ENCODE assay signal across 1 cellular context in the genomic region with DNA sequence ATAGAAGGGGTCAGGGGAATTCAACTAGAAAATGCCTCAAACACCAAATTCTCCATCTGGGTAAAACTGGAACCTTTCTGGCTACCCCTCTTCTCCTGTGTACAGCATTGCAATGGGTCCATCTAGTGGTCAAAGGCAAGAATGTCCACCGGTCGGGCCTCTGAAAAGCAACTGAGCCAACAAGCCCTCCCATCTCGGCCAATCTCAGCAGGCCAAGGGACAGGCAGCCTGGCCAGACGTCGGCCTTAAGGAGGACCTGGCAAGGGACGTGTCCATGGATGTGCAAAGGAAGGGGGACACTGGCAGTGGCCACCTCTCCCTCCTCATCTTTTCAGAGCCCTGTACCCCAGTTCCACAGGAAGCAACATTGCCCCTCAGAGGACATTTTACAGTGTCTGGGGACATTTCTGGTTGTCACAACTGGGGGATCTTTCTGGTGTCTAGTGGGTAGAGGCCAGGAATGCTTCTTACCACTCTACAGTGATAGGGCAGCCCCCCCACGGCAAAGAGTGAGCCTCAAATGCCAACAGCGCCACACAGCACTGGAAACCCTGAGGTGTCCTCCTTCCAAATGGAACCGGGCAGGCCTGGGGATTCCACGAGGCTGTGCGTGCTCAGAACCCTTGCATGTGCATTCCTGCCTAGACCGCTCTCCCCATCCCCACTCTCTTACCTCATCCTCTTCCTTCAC.
TF ChIP-seq lines count a peak whose summit lies in the region.

No MANE protein-coding gene starts in this region.

TF ChIP-seq in WTC11, 78 proteins besides CTCF, POLR2A, EP300 and RAD21 (continued from another document):
- TF ChIP-seq, protein P1, sequence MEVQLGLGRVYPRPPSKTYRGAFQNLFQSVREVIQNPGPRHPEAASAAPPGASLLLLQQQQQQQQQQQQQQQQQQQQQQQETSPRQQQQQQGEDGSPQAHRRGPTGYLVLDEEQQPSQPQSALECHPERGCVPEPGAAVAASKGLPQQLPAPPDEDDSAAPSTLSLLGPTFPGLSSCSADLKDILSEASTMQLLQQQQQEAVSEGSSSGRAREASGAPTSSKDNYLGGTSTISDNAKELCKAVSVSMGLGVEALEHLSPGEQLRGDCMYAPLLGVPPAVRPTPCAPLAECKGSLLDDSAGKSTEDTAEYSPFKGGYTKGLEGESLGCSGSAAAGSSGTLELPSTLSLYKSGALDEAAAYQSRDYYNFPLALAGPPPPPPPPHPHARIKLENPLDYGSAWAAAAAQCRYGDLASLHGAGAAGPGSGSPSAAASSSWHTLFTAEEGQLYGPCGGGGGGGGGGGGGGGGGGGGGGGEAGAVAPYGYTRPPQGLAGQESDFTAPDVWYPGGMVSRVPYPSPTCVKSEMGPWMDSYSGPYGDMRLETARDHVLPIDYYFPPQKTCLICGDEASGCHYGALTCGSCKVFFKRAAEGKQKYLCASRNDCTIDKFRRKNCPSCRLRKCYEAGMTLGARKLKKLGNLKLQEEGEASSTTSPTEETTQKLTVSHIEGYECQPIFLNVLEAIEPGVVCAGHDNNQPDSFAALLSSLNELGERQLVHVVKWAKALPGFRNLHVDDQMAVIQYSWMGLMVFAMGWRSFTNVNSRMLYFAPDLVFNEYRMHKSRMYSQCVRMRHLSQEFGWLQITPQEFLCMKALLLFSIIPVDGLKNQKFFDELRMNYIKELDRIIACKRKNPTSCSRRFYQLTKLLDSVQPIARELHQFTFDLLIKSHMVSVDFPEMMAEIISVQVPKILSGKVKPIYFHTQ (CRISPR knock-in tag; IDR thresholded peaks at IDR 0.05) = no peak
